Comparison of ENCODE assay signal across 19 cellular contexts in genomic region chr7:70303309-70303708, GRCh38.
"Had no signal": no experiment of that assay in that cellular context is flagged by ENCODE, and none has a peak within 500 bp of the region (broad histone marks: within the 10 kb centered on the region; RNA-seq: fewer than 3 reads in every experiment).

No MANE protein-coding gene starts in this region.

- H3K27ac Mint-ChIP-seq: activated naive CD4-positive, alpha-beta T cell treated with anti-CD3 and anti-CD28 coated beads, Interleukin-2, amount 50 U/mL, for 72 hours; activated T-helper 1 cell treated with anti-CD3 and anti-CD28 coated beads, Interleukin-12 subunit alpha, Interleukin-12 subunit beta, Interleukin-2, Interleukin-4 antibody, amounts not matched to agents 30 ng/mL and 10 ng/mL and 1 ng/mL, durations not matched to agents 14 hours and 24 hours and 36 hours; dendritic cell treated with granulocyte-macrophage colony-stimulating factor and Interleukin-4, amounts not matched to agents 40 ng/mL and 50 ng/mL, for 4 days had no signal

- H3K27me3 ChIP-seq: esophagus squamous epithelium, hepatocyte, pancreas, right lobe of liver, upper lobe of right lung had no signal

- H3K9me3 ChIP-seq: esophagus squamous epithelium, lower lobe of right lung, pancreas, right lobe of liver, upper lobe of right lung had no signal

- H3K27ac ChIP-seq: esophagus squamous epithelium, hepatocyte, lower lobe of right lung, pancreas, right lobe of liver, upper lobe of right lung had no signal

- H3K4me3 ChIP-seq: esophagus squamous epithelium, hepatocyte, lower lobe of right lung, pancreas, right lobe of liver, upper lobe of right lung had no signal

- H3K27me3 Mint-ChIP-seq: dendritic cell treated with granulocyte-macrophage colony-stimulating factor and Interleukin-4, amounts not matched to agents 40 ng/mL and 50 ng/mL, for 4 days had no signal

- H3K36me3 Mint-ChIP-seq: activated naive CD4-positive, alpha-beta T cell treated with anti-CD3 and anti-CD28 coated beads, Interleukin-2, amount 50 U/mL, for 72 hours; natural killer cell had no signal

- H3K4me2 ChIP-seq: hepatocyte had no signal

- H2AFZ ChIP-seq: hepatocyte had no signal

- H3K9me3 Mint-ChIP-seq: activated naive CD4-positive, alpha-beta T cell treated with anti-CD3 and anti-CD28 coated beads, Interleukin-2, amount 50 U/mL, for 72 hours; dendritic cell treated with granulocyte-macrophage colony-stimulating factor and Interleukin-4, amounts not matched to agents 40 ng/mL and 50 ng/mL, for 4 days; natural killer cell had no signal

- H3K4me1 ChIP-seq: esophagus squamous epithelium, lower lobe of right lung, pancreas, right lobe of liver, upper lobe of right lung had no signal

- H3K4me3 Mint-ChIP-seq: activated T-helper 1 cell treated with anti-CD3 and anti-CD28 coated beads, Interleukin-12 subunit alpha, Interleukin-12 subunit beta, Interleukin-2, Interleukin-4 antibody, amounts not matched to agents 30 ng/mL and 10 ng/mL and 1 ng/mL, durations not matched to agents 14 hours and 24 hours and 36 hours; dendritic cell treated with granulocyte-macrophage colony-stimulating factor and Interleukin-4, amounts not matched to agents 40 ng/mL and 50 ng/mL, for 4 days; natural killer cell had no signal

- H3K79me2 ChIP-seq: hepatocyte had no signal

- H3K36me3 ChIP-seq: esophagus squamous epithelium, lower lobe of right lung, pancreas, right lobe of liver, upper lobe of right lung had no signal

- DNase-seq: activated CD4-positive, alpha-beta T cell treated with anti-CD3 and anti-CD28 coated beads, Interleukin-2, amount 50 U/mL, for 4 hours; activated gamma-delta T cell treated with Interleukin-2 at 50 U/mL for 16 hours; activated T-cell treated with anti-CD3 and anti-CD28 coated beads for 4 hours; amniotic stem cell; effector CD8-positive, alpha-beta T cell; esophagus squamous epithelium; left cardiac atrium; lower lobe of right lung; natural killer cell; pancreas; right lobe of liver; small intestine; stimulated activated CD4-positive, alpha-beta T cell treated with anti-CD3 and anti-CD28 coated beads, Interleukin-15, amount 100 ng/mL, for 24 hours; stimulated activated CD4-positive, alpha-beta T cell treated with anti-CD3 and anti-CD28 coated beads, Interleukin-2, amount 100 ng/mL, for 48 hours; upper lobe of right lung had no signal
